Comparison of ENCODE assay signal across 8 cellular contexts in genomic region chr16:14302399-14303181, GRCh38.
DNase-seq lines count a peak whose midpoint lies in the region; ATAC-seq and TF ChIP-seq lines count a peak whose summit lies in the region.

No MANE protein-coding gene starts in this region.

- peak; percentile 25 for DNase-seq in NCI-H345 (lab: John Stamatoyannopoulos, UW)
- no peak for DNase-seq in NCI-H345 treated with DMSO at 0.1 percent for 48 hours (lab: John Stamatoyannopoulos, UW; ENCODE audit: unreplicated experiment)
- DNase-seq in HFFc6: no peak
- DNase-seq in chondrocyte (ENCODE audit: low spot score): no peak
- no peak for DNase-seq in lower lobe of right lung
- peak; percentile 13 for DNase-seq in transverse colon
- DNase-seq in DMS79 treated with DMSO at 0.1 percent for 48 hours (lab: John Stamatoyannopoulos, UW): no peak

- H3K4me2 ChIP-seq in OCI-LY3 (ENCODE audit: low read length): peak overlapping the region; percentile 94

- intact Hi-C loops in lower lobe of right lung (cut with DNase I): loop anchor here (10.0 kb wide), 1 partner anchor 222 kb away; no protein-coding TSS in a partner anchor
- intact Hi-C loops in transverse colon (cut with DNase I; ENCODE audit: low total_unique reads): no loop called here

- peak overlapping the region; percentile 96 for H3K4me3 Mint-ChIP-seq in HFFc6
- peak overlapping the region; percentile 87 for H3K4me3 Mint-ChIP-seq in chondrocyte (ENCODE audit: unreplicated experiment)

- peaks cover 44% of the 10 kb centered on the region for H3K4me1 ChIP-seq in OCI-LY3 (ENCODE audit: low read length)
- peaks cover 8% of the 10 kb centered on the region for H3K4me1 ChIP-seq in lower lobe of right lung
- peaks cover 5 to 42% (median 15%) of the 10 kb centered on the region in 4 donors for H3K4me1 ChIP-seq in transverse colon

- peaks cover 27% of the 10 kb centered on the region for H3K79me2 ChIP-seq in OCI-LY3 (ENCODE audit: low read length)

- H3K4me1 Mint-ChIP-seq in HFFc6 (ENCODE audit: low read depth) (peaks cover 43% of the 10 kb centered on the region), chondrocyte (ENCODE audit: low read depth) (peaks cover 51% of the 10 kb centered on the region)

- H3K27me3 Mint-ChIP-seq in HFFc6 (ENCODE audit: insufficient read depth) (no peaks in the 10 kb centered on the region; the same call in none of the 2 replicates), chondrocyte (ENCODE audit: low read depth) (no peaks in the 10 kb centered on the region)

- H2AFZ ChIP-seq in OCI-LY3 (ENCODE audit: low read depth, low read length): peak overlapping the region; percentile 2; the same call in 1 of the 2 replicates

- no peaks in the 10 kb centered on the region for H3K9me3 Mint-ChIP-seq in HFFc6
- no peaks in the 10 kb centered on the region for H3K9me3 Mint-ChIP-seq in chondrocyte (ENCODE audit: low read depth)

- H3K9me3 ChIP-seq in OCI-LY3 (ENCODE audit: insufficient read depth, low read length) (no peaks in the 10 kb centered on the region), lower lobe of right lung (no peaks in the 10 kb centered on the region), transverse colon (no peaks in the 10 kb centered on the region)

- WGBS in transverse colon (ENCODE audit: low coverage in 1 of 2), 2 donors: 0 to 2% methylated on average over 3 to 27 of the region's 86 CpGs

- H3K27ac Mint-ChIP-seq in HFFc6 (peak overlapping the region; percentile 80), chondrocyte (ENCODE audit: unreplicated experiment) (peak overlapping the region; percentile 73)

- H3K27me3 ChIP-seq in OCI-LY3 (ENCODE audit: low read depth, low read length) (peaks cover 16% of the 10 kb centered on the region), lower lobe of right lung (ENCODE audit: low read depth) (peaks cover 13% of the 10 kb centered on the region), transverse colon (peaks cover 23% of the 10 kb centered on the region)

- peak overlapping the region; percentile 23; the same call in 1 of the 2 replicates for H3K27ac ChIP-seq in OCI-LY3 (ENCODE audit: low read length)
- no peak overlapping the region for H3K27ac ChIP-seq in lower lobe of right lung
- H3K27ac ChIP-seq in transverse colon: peak overlapping the region; percentile 67 to 87 (median 76)

- no peak for TF ChIP-seq CTCF in HFFc6 (IDR thresholded peaks at IDR 0.05)
- no peak for TF ChIP-seq CTCF in OCI-LY3 (IDR thresholded peaks at IDR 0.05; ENCODE audit: low read depth, low read length)
- no peak for TF ChIP-seq CTCF in chondrocyte (IDR thresholded peaks at IDR 0.05)
- no peak for TF ChIP-seq CTCF in lower lobe of right lung (IDR thresholded peaks at IDR 0.05)
- TF ChIP-seq CTCF in transverse colon (IDR thresholded peaks at IDR 0.05): no peak

- in situ Hi-C loops in transverse colon (cut with MboI; ENCODE audit: low pct_ligation_motif_present in 1 of 4, low pct_unique_long_range_greater_than_20kb in 1 of 4, low sequenced_read_pairs in 3 of 4): loop anchor here in 2 of 4 donors (10.0 kb wide), 1 partner anchor 222 kb away; no protein-coding TSS in a partner anchor

- TF ChIP-seq EP300 in transverse colon (IDR thresholded peaks at IDR 0.05; ENCODE audit: low read depth): no peak

- peaks cover 11% of the 10 kb centered on the region; the same call in 1 of the 2 replicates for H4K20me1 ChIP-seq in OCI-LY3 (ENCODE audit: insufficient read depth, low read length)

- peak overlapping the region; percentile 87 for H3K4me3 ChIP-seq in OCI-LY3 (ENCODE audit: low read length)
- peak overlapping the region; percentile 74 for H3K4me3 ChIP-seq in lower lobe of right lung
- peak overlapping the region; percentile 53 to 86 (median 73) for H3K4me3 ChIP-seq in transverse colon

- peak; percentile 25 to 40 for ATAC-seq in lower lobe of right lung

- TF ChIP-seq POLR2A in transverse colon (IDR thresholded peaks at IDR 0.05): no peak

- no peaks in the 10 kb centered on the region for H3K36me3 ChIP-seq in OCI-LY3 (replicated peaks; ENCODE audit: low read depth, low read length)
- no peaks in the 10 kb centered on the region for H3K36me3 ChIP-seq in lower lobe of right lung
- H3K36me3 ChIP-seq in transverse colon: no peaks in the 10 kb centered on the region

- no peaks in the 10 kb centered on the region; the same call in 1 of the 2 replicates for H3K36me3 Mint-ChIP-seq in HFFc6 (ENCODE audit: low read depth)
- no peaks in the 10 kb centered on the region for H3K36me3 Mint-ChIP-seq in chondrocyte (ENCODE audit: low read depth)

- H3K9ac ChIP-seq in OCI-LY3 (ENCODE audit: low read length): peak overlapping the region; percentile 75

Comparison
In these comparisons a context has a peak if more than half of its experiments do, and no peak if none do; other contexts are left out.
1. DNase-seq: peak in NCI-H345 (single experiment) and transverse colon (single experiment); none in NCI-H345 treated with DMSO at 0.1 percent for 48 hours (single experiment), HFFc6 (single experiment), chondrocyte (single experiment), lower lobe of right lung (single experiment) and DMS79 treated with DMSO at 0.1 percent for 48 hours (single experiment).
2. Peak in every context shown above with its lines, with median percentiles within 50 percentile points of each other: H3K4me3 ChIP-seq.